1 cellular context compared by ENCODE assay signal in the genomic region with DNA sequence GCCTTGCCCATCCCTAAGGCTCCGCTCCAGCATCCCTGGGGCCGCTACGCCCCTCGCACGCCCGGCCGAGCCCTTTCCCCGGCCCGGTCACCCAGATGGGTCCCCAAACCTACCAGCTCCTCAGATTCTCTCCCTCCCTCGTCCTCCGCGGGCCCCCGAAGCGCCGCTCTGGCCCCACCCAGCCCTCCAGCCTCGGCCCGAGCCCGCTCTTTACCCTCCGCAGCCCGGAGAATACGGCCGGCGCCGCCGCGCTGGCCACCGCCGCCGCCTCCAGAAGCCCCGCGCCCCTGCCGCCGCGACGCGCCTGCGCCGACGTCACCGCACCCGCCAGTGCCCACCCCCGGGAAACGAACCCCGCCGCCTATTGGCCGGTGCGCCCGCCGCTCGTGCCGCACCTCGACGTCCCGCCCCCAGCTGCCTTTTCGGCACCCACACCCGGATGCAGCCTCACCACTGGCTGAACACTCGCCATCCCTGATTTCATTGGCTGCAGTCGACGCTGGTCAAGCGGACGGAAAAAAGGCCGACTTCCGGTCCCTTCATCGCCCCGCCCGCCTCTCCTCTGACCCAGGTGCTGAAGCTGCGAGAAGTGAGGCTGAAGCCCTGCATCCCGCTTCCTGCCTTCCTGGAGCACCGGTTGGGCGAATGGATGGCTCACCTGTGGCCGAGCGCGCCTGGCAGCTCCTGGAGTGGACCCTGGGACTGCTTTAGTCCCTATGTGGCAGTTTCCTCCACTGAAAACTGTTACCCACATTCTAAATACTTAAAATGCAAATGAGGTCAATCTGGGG.
A peak's percentile ranks its signal among the peaks of the same experiment; 100 is the strongest.
TF ChIP-seq lines count a peak whose summit lies in the region.

Gene DAPK3, minus strand, starts transcription at position 292 of the 791 bp plus-strand sequence. CDS start 1,364 bp downstream, outside the sequence.

TF ChIP-seq in SK-N-SH, 30 proteins besides CTCF, POLR2A, EP300 and RAD21 (continued from another document):
- TF ChIP-seq, protein P1, sequence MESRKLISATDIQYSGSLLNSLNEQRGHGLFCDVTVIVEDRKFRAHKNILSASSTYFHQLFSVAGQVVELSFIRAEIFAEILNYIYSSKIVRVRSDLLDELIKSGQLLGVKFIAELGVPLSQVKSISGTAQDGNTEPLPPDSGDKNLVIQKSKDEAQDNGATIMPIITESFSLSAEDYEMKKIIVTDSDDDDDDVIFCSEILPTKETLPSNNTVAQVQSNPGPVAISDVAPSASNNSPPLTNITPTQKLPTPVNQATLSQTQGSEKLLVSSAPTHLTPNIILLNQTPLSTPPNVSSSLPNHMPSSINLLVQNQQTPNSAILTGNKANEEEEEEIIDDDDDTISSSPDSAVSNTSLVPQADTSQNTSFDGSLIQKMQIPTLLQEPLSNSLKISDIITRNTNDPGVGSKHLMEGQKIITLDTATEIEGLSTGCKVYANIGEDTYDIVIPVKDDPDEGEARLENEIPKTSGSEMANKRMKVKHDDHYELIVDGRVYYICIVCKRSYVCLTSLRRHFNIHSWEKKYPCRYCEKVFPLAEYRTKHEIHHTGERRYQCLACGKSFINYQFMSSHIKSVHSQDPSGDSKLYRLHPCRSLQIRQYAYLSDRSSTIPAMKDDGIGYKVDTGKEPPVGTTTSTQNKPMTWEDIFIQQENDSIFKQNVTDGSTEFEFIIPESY (IDR thresholded peaks at IDR 0.05; ENCODE audit: borderline replicate concordance, low read depth), result 0 out of 2 replicates have a peak, but pooled peaks have one; percentile 48
- TF ChIP-seq TEAD4 (IDR thresholded peaks at IDR 0.05; ENCODE audit: borderline replicate concordance, insufficient read depth) (no peak), TAF1 (IDR thresholded peaks at IDR 0.05; ENCODE audit: borderline replicate concordance, low read depth, low read length) (peak; percentile 33; the same call in 1 of the 2 replicates), ELF1 (IDR thresholded peaks at IDR 0.05) (peak; percentile 88)
- TF ChIP-seq, protein P2, sequence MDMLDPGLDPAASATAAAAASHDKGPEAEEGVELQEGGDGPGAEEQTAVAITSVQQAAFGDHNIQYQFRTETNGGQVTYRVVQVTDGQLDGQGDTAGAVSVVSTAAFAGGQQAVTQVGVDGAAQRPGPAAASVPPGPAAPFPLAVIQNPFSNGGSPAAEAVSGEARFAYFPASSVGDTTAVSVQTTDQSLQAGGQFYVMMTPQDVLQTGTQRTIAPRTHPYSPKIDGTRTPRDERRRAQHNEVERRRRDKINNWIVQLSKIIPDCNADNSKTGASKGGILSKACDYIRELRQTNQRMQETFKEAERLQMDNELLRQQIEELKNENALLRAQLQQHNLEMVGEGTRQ (IDR thresholded peaks at IDR 0.05; ENCODE audit: borderline replicate concordance, low read depth, low read length), result no peak
